Comparison of ENCODE assay signal across 1 cellular context in genomic region chr6:12296604-12297003, GRCh38.
TF ChIP-seq lines count a peak whose summit lies in the region.

No MANE protein-coding gene starts in this region.

TF ChIP-seq in HCT116, 20 proteins besides CTCF, POLR2A, EP300 and RAD21:
- TF ChIP-seq ZFX (IDR thresholded peaks at IDR 0.05), result no peak
- no peak for TF ChIP-seq CBX3 (IDR thresholded peaks at IDR 0.05; ENCODE audit: low read depth)
- no peak for TF ChIP-seq ZNF274 (IDR thresholded peaks at IDR 0.05; ENCODE audit: low read depth, low read length)
- TF ChIP-seq SRF (IDR thresholded peaks at IDR 0.05; ENCODE audit: low read depth), result no peak
- TF ChIP-seq ATF3 (IDR thresholded peaks at IDR 0.05), result no peak
- no peak for TF ChIP-seq TCF7L2 (IDR thresholded peaks at IDR 0.05; ENCODE audit: borderline replicate concordance, extremely low read depth, insufficient read depth, insufficient read length)
- no peak for TF ChIP-seq YY1 (IDR thresholded peaks at IDR 0.05; ENCODE audit: extremely low read depth, insufficient replicate concordance, low read depth, low read length)
- TF ChIP-seq ZBTB33 (IDR thresholded peaks at IDR 0.05; ENCODE audit: extremely low read depth, insufficient replicate concordance, low read length), result no peak
- no peak for TF ChIP-seq ELF1 (IDR thresholded peaks at IDR 0.05; ENCODE audit: borderline replicate concordance, low read depth)
- TF ChIP-seq JUND (IDR thresholded peaks at IDR 0.05), result no peak
- no peak for TF ChIP-seq MAX (IDR thresholded peaks at IDR 0.05)
